In the genomic region with DNA sequence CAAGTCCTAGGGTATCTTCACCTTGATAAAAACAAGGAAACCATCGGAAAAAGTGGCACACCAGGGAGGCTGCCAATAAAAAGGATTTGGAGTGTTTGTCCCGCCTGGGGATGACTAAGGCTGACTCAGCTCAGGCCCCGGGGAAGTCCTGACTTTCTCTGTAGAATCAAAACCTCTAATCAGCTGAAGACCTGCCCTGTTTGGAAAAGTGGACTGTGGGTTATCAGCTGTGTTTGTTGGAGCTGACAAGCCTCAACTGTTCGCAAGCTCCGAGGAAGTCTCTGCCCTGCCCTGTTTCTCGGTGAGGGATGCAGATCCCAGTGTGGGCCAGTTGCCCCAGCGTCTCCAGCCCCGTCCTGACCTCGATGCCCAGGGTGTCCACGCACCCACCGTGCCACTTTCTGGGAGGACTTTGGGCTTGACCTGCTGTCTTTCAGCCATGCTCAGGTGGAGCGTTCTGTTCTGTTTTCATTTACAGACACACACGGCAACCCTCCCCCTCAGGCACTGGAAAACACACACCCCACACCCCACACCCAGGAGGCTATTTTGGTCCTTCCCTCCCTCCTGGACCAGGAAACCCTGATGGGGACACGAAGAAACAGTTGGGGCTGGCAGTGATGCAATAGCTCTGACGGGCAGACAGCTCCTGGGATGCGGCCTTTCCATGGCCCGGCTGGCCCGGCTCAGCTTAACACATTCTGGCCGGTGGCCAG, we compare ENCODE assay signal across 1 cellular context.
TF ChIP-seq lines count a peak whose summit lies in the region.

No MANE protein-coding gene starts in this region.

TF ChIP-seq in HepG2, 621 proteins besides CTCF, POLR2A, EP300 and RAD21 (continued from another document and continues in another):
- TF ChIP-seq TERF1 (CRISPR knock-in tag; IDR thresholded peaks at IDR 0.05) (no peak), GATAD1 (CRISPR knock-in tag; IDR thresholded peaks at IDR 0.05) (no peak), MYNN (CRISPR knock-in tag; IDR thresholded peaks at IDR 0.05; ENCODE audit: low read depth) (no peak), ZNF597 (CRISPR knock-in tag; IDR thresholded peaks at IDR 0.05) (no peak), ZNF205 (CRISPR knock-in tag; IDR thresholded peaks at IDR 0.05) (no peak), ZNF121 (CRISPR knock-in tag; IDR thresholded peaks at IDR 0.05) (peak; percentile 92), PRMT3 (CRISPR knock-in tag; IDR thresholded peaks at IDR 0.05; ENCODE audit: borderline replicate concordance, low read depth) (no peak), MTA1 (CRISPR knock-in tag; IDR thresholded peaks at IDR 0.05; ENCODE audit: borderline replicate concordance) (no peak), MXD4 (CRISPR knock-in tag; IDR thresholded peaks at IDR 0.05) (no peak), ZSCAN31 (CRISPR knock-in tag; IDR thresholded peaks at IDR 0.05; ENCODE audit: low read depth) (no peak), ZNF431 (CRISPR knock-in tag; IDR thresholded peaks at IDR 0.05; ENCODE audit: borderline replicate concordance, low read depth) (no peak), MATR3 (CRISPR knock-in tag; IDR thresholded peaks at IDR 0.05) (no peak), ZNF143 (CRISPR knock-in tag; IDR thresholded peaks at IDR 0.05) (no peak), ZBTB10 (CRISPR knock-in tag; IDR thresholded peaks at IDR 0.05; ENCODE audit: borderline replicate concordance) (no peak), SSRP1 (CRISPR knock-in tag; IDR thresholded peaks at IDR 0.05) (no peak), GPN1 (CRISPR knock-in tag; IDR thresholded peaks at IDR 0.05; ENCODE audit: borderline replicate concordance) (no peak), SMAD3 (CRISPR knock-in tag; IDR thresholded peaks at IDR 0.05) (peak; percentile 54; the same call in 1 of the 2 replicates), NCOA5 (CRISPR knock-in tag; IDR thresholded peaks at IDR 0.05) (no peak), NCOA2 (CRISPR knock-in tag; IDR thresholded peaks at IDR 0.05) (no peak), FOXM1 (CRISPR knock-in tag; IDR thresholded peaks at IDR 0.05) (no peak), MAFG (CRISPR knock-in tag; IDR thresholded peaks at IDR 0.05) (peak; percentile 89), ZNF547 (CRISPR knock-in tag; IDR thresholded peaks at IDR 0.05) (peak; percentile 73; the same call in 1 of the 2 replicates), ZNF737 (CRISPR knock-in tag; IDR thresholded peaks at IDR 0.05; ENCODE audit: borderline replicate concordance) (no peak), RFXAP (CRISPR knock-in tag; IDR thresholded peaks at IDR 0.05; ENCODE audit: borderline replicate concordance) (no peak), ARHGAP35 (CRISPR knock-in tag; IDR thresholded peaks at IDR 0.05; ENCODE audit: borderline replicate concordance) (no peak), ZNF30 (CRISPR knock-in tag; IDR thresholded peaks at IDR 0.05) (no peak), CEBPZ (IDR thresholded peaks at IDR 0.05; ENCODE audit: low read length) (no peak), IRF1 (CRISPR knock-in tag; IDR thresholded peaks at IDR 0.05; ENCODE audit: low read depth) (0 out of 2 replicates have a peak, but pooled peaks have one; percentile 8), ZUFSP (CRISPR knock-in tag; IDR thresholded peaks at IDR 0.05; ENCODE audit: borderline replicate concordance) (no peak), ZNF710 (CRISPR knock-in tag; IDR thresholded peaks at IDR 0.05; ENCODE audit: borderline replicate concordance) (no peak), HIVEP1 (CRISPR knock-in tag; IDR thresholded peaks at IDR 0.05) (peak; percentile 86), PAX8 (CRISPR knock-in tag; IDR thresholded peaks at IDR 0.05; ENCODE audit: borderline replicate concordance) (no peak), ZNF570 (CRISPR knock-in tag; IDR thresholded peaks at IDR 0.05; ENCODE audit: borderline replicate concordance) (no peak), GLI4 (CRISPR knock-in tag; IDR thresholded peaks at IDR 0.05; ENCODE audit: borderline replicate concordance) (no peak), GPBP1L1 (CRISPR knock-in tag; IDR thresholded peaks at IDR 0.05) (no peak), ZEB1 (IDR thresholded peaks at IDR 0.05; ENCODE audit: insufficient replicate concordance, low read depth) (no peak)
- TF ChIP-seq, protein P1, sequence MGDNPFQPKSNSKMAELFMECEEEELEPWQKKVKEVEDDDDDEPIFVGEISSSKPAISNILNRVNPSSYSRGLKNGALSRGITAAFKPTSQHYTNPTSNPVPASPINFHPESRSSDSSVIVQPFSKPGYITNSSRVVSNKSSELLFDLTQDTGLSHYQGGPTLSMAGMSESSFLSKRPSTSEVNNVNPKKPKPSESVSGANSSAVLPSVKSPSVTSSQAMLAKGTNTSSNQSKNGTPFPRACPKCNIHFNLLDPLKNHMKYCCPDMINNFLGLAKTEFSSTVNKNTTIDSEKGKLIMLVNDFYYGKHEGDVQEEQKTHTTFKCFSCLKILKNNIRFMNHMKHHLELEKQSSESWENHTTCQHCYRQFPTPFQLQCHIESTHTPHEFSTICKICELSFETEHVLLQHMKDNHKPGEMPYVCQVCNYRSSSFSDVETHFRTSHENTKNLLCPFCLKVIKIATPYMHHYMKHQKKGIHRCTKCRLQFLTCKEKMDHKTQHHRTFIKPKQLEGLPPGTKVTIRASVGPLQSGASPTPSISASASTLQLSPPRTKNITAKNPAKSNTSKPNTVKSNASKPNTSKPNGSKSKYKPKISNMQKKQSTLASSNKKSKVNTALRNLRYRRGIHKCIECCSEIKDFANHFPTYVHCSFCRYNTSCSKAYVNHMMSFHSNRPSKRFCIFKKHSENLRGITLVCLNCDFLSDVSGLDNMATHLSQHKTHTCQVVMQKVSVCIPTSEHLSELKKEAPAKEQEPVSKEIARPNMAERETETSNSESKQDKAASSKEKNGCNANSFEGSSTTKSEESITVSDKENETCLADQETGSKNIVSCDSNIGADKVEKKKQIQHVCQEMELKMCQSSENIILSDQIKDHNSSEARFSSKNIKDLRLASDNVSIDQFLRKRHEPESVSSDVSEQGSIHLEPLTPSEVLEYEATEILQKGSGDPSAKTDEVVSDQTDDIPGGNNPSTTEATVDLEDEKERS (CRISPR knock-in tag; IDR thresholded peaks at IDR 0.05): 0 out of 2 replicates have a peak, but pooled peaks have one; percentile 18
- TF ChIP-seq, protein P2, sequence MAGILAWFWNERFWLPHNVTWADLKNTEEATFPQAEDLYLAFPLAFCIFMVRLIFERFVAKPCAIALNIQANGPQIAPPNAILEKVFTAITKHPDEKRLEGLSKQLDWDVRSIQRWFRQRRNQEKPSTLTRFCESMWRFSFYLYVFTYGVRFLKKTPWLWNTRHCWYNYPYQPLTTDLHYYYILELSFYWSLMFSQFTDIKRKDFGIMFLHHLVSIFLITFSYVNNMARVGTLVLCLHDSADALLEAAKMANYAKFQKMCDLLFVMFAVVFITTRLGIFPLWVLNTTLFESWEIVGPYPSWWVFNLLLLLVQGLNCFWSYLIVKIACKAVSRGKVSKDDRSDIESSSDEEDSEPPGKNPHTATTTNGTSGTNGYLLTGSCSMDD (CRISPR knock-in tag; IDR thresholded peaks at IDR 0.05): no peak
